ENCODE assay signal across 8 cellular contexts in the genomic region with DNA sequence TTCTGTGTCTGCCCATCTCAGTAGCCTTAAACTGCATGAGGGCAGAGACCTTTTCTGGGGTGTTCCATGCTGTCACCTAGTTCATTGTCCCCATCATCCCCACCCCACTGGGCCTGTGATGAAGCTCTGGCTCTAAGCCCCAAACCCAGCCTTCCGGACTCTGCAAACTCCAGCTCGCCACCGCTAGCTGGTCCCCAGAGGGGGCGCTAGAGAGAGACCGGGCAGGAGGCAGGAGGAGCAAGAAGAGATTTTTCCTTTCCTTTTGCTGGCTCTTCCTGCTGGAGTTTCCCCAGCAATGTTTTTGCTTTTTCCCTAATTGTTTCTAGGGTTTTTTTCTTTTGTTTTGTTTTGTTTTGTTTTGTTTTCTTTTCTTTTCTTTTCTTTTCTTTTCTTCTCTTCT.
A peak's percentile ranks its signal among the peaks of the same experiment; 100 is the strongest.
DNase-seq lines count a peak whose midpoint lies in the region; ATAC-seq and TF ChIP-seq lines count a peak whose summit lies in the region.

No MANE protein-coding gene starts in this region.

- H3K27ac ChIP-seq in right cardiac atrium (ENCODE audit: low read length), result no peak overlapping the region

- intact Hi-C loops in right cardiac atrium (cut with DNase I), result no loop called here

- no peak overlapping the region for H3K4me3 Mint-ChIP-seq in stimulated activated effector memory CD8-positive, alpha-beta T cell treated with anti-CD3 and anti-CD28 coated beads, Interleukin-12 subunit alpha, Interleukin-12 subunit beta, amount 100 ng/mL, for 72 hours

- TF ChIP-seq CTCF in AG09309 (IDR thresholded peaks at IDR 0.05; ENCODE audit: control insufficient read depth, insufficient read depth, low read depth, low read length, missing control alignments) (peak; percentile 59), GM12872 (IDR thresholded peaks at IDR 0.05; ENCODE audit: insufficient read depth, low read depth, low read length) (peak; percentile 56), fibroblast of villous mesenchyme (IDR thresholded peaks at IDR 0.05; ENCODE audit: insufficient read depth, low read depth, low read length) (peak; percentile 49)

- no peaks in the 10 kb centered on the region for H3K4me1 Mint-ChIP-seq in stimulated activated effector memory CD8-positive, alpha-beta T cell treated with anti-CD3 and anti-CD28 coated beads, Interleukin-12 subunit alpha, Interleukin-12 subunit beta, amount 100 ng/mL, for 72 hours

- no peaks in the 10 kb centered on the region for H3K9me3 ChIP-seq in right cardiac atrium (ENCODE audit: control insufficient read depth, low read length)

- no peak for DNase-seq in AG09309 (ENCODE audit: low read depth)
- DNase-seq in OCI-M1 (lab: John Stamatoyannopoulos, UW), result peak; percentile 70
- peak; percentile 7 for DNase-seq in fibroblast of villous mesenchyme (ENCODE audit: low read depth)
- no peak for DNase-seq in activated gamma-delta T cell (lab: John Stamatoyannopoulos, UW)
- DNase-seq in right cardiac atrium, result no peak
- DNase-seq in NCI-H1092 treated with DMSO at 0.1 percent for 48 hours (lab: John Stamatoyannopoulos, UW), result no peak
- DNase-seq in stimulated activated effector memory CD8-positive, alpha-beta T cell treated with anti-CD3 and anti-CD28 coated beads, Interleukin-12 subunit alpha, Interleukin-12 subunit beta, amount 100 ng/mL, for 72 hours (ENCODE audit: low spot score in 2 of 2), result no peak

- H3K4me1 ChIP-seq in right cardiac atrium (ENCODE audit: control insufficient read depth, insufficient read depth, low read length), result no peaks in the 10 kb centered on the region

- WGBS in right cardiac atrium, result 14% methylated on average over 5 of the region's 5 CpGs

- H3K27me3 ChIP-seq in right cardiac atrium (ENCODE audit: control insufficient read depth, insufficient read depth), result no peaks in the 10 kb centered on the region

- no peaks in the 10 kb centered on the region for H3K9me3 Mint-ChIP-seq in stimulated activated effector memory CD8-positive, alpha-beta T cell treated with anti-CD3 and anti-CD28 coated beads, Interleukin-12 subunit alpha, Interleukin-12 subunit beta, amount 100 ng/mL, for 72 hours

- no peak overlapping the region for H3K27ac Mint-ChIP-seq in stimulated activated effector memory CD8-positive, alpha-beta T cell treated with anti-CD3 and anti-CD28 coated beads, Interleukin-12 subunit alpha, Interleukin-12 subunit beta, amount 100 ng/mL, for 72 hours

- no peak overlapping the region for H3K4me3 ChIP-seq in AG09309 (ENCODE audit: control insufficient read depth, low read depth, low read length)
- no peak overlapping the region for H3K4me3 ChIP-seq in fibroblast of villous mesenchyme (ENCODE audit: low read depth, low read length)
- H3K4me3 ChIP-seq in right cardiac atrium (ENCODE audit: low read length), result no peak overlapping the region

- ATAC-seq in right cardiac atrium, result no peak
- ATAC-seq in stimulated activated effector memory CD8-positive, alpha-beta T cell treated with anti-CD3 and anti-CD28 coated beads, Interleukin-12 subunit alpha, Interleukin-12 subunit beta, amount 100 ng/mL, for 72 hours, result no peak

- H3K36me3 Mint-ChIP-seq in stimulated activated effector memory CD8-positive, alpha-beta T cell treated with anti-CD3 and anti-CD28 coated beads, Interleukin-12 subunit alpha, Interleukin-12 subunit beta, amount 100 ng/mL, for 72 hours, result no peaks in the 10 kb centered on the region

Comparison
In these comparisons a context has a peak if more than half of its experiments do, and no peak if none do; other contexts are left out.
1. DNase-seq: peak in OCI-M1 (single experiment) and fibroblast of villous mesenchyme (single experiment); none in AG09309 (single experiment), activated gamma-delta T cell (single experiment), right cardiac atrium (0 of 3), NCI-H1092 treated with DMSO at 0.1 percent for 48 hours (single experiment) and stimulated activated effector memory CD8-positive, alpha-beta T cell treated with anti-CD3 and anti-CD28 coated beads, Interleukin-12 subunit alpha, Interleukin-12 subunit beta, amount 100 ng/mL, for 72 hours (0 of 2).
2. Peak in every context shown above with its lines, with median percentiles within 50 percentile points of each other: CTCF ChIP-seq.